19 cellular contexts compared by ENCODE assay signal in genomic region chr15:36577082-36577481, GRCh38. TPM values are rescaled to one million over a fixed set of nuclear protein-coding genes. Genes with fewer than 3 reads are reported as not detected.
DNase-seq lines count a peak whose midpoint lies in the region; ATAC-seq and TF ChIP-seq lines count a peak whose summit lies in the region.
"Had no signal": no experiment of that assay in that cellular context is flagged by ENCODE, and none has a peak within 500 bp of the region (broad histone marks: within the 10 kb centered on the region; RNA-seq: fewer than 3 reads in every experiment).

No MANE protein-coding gene starts in this region.

- no peaks in the 10 kb centered on the region for H3K27me3 ChIP-seq in heart left ventricle
- no peaks in the 10 kb centered on the region for H3K27me3 ChIP-seq in right cardiac atrium (ENCODE audit: control insufficient read depth, insufficient read depth)
- no peaks in the 10 kb centered on the region for H3K27me3 ChIP-seq in adipocyte (replicated peaks; ENCODE audit: control insufficient read depth, insufficient read depth, low read length)
- H3K27me3 ChIP-seq: BLaER1 had no signal

- DNase-seq in heart left ventricle: no peak
- DNase-seq in right cardiac atrium: no peak
- DNase-seq in adipocyte (ENCODE audit: low read depth): peak; percentile 42
- DNase-seq in nephron progenitor cell: no peak
- DNase-seq in NCI-H2196 (lab: John Stamatoyannopoulos, UW; ENCODE audit: unreplicated experiment): no peak
- DNase-seq: CD8-positive, alpha-beta memory T cell; DND-41; GDM1; NCI-H1436; NCI-H2029 treated with DMSO at 0.1 percent for 48 hours; NCI-H510A treated with DMSO at 0.1 percent for 48 hours; SHP77 had no signal

- H3K4me1 ChIP-seq in heart left ventricle: peaks cover 0 to 38% (median 11%) of the 10 kb centered on the region in 12 donors
- peaks cover 6% of the 10 kb centered on the region for H3K4me1 ChIP-seq in right cardiac atrium (ENCODE audit: control insufficient read depth, insufficient read depth, low read length)
- peaks cover 9% of the 10 kb centered on the region for H3K4me1 ChIP-seq in adipocyte (ENCODE audit: control insufficient read depth, insufficient read depth, low read length)

- H3K9me3 ChIP-seq in heart left ventricle (no peaks in the 10 kb centered on the region), right cardiac atrium (ENCODE audit: control insufficient read depth, low read length) (no peaks in the 10 kb centered on the region), adipocyte (ENCODE audit: control insufficient read depth, low read length) (no peaks in the 10 kb centered on the region)
- H3K9me3 ChIP-seq: BLaER1 had no signal

- H3K9ac ChIP-seq in adipocyte (ENCODE audit: low read length): no peak overlapping the region
- H3K9ac ChIP-seq: BLaER1, KMS-11 had no signal

- ATAC-seq in heart left ventricle (no peak), right cardiac atrium (no peak), HG03469 (IDR thresholded peaks at IDR 0.05; ENCODE audit: unreplicated experiment) (no peak), HG03342 (IDR thresholded peaks at IDR 0.05; ENCODE audit: unreplicated experiment) (no peak), GM19023 (IDR thresholded peaks at IDR 0.05; ENCODE audit: unreplicated experiment) (no peak)
- ATAC-seq: GM12878, Panc1 had no signal

- no peak for TF ChIP-seq CTCF in heart left ventricle (IDR thresholded peaks at IDR 0.05)
- no peak for TF ChIP-seq CTCF in nephron progenitor cell (IDR thresholded peaks at IDR 0.05)

- 44 to 49% (median 48%) methylated on average over 4 of the region's 4 CpGs for whole genome bisulfite sequencing in heart left ventricle, 4 donors
- 60% methylated on average over 4 of the region's 4 CpGs for WGBS in right cardiac atrium

- peak overlapping the region; percentile 33 for H3K27ac Mint-ChIP-seq in nephron progenitor cell

- no peak overlapping the region for H3K4me3 ChIP-seq in heart left ventricle
- H3K4me3 ChIP-seq in right cardiac atrium (ENCODE audit: low read length): no peak overlapping the region
- no peak overlapping the region for H3K4me3 ChIP-seq in adipocyte (ENCODE audit: low read length)
- H3K4me3 ChIP-seq: BLaER1, GM12878 had no signal

- H3K36me3 ChIP-seq in heart left ventricle: no peaks in the 10 kb centered on the region
- no peaks in the 10 kb centered on the region for H3K36me3 ChIP-seq in adipocyte (ENCODE audit: control insufficient read depth, insufficient read depth, low read length, severe bottlenecking)
- H3K36me3 ChIP-seq: BLaER1 had no signal

- TF ChIP-seq POLR2A in heart left ventricle (IDR thresholded peaks at IDR 0.05): no peak

- H3K9me3 Mint-ChIP-seq in nephron progenitor cell: no peaks in the 10 kb centered on the region
- H3K9me3 Mint-ChIP-seq: CD8-positive, alpha-beta memory T cell had no signal

- no peaks in the 10 kb centered on the region for H3K27me3 Mint-ChIP-seq in nephron progenitor cell (ENCODE audit: low read depth, poor library complexity)

- no peaks in the 10 kb centered on the region for H3K36me3 Mint-ChIP-seq in nephron progenitor cell (ENCODE audit: low read depth)

- intact Hi-C loops in heart left ventricle (cut with DNase I) (loop anchor here in 1 of 10 donors (5.0 kb wide), 1 partner anchor 75 kb away; no protein-coding TSS in a partner anchor), right cardiac atrium (cut with DNase I) (no loop called here)

- H3K27ac ChIP-seq in heart left ventricle (peak overlapping the region in 11 of 12 donors; percentile 17 to 89 (median 69)), right cardiac atrium (ENCODE audit: low read length) (no peak overlapping the region)
- H3K27ac ChIP-seq: BLaER1, KMS-11 had no signal

- peaks cover 39% of the 10 kb centered on the region for H3K4me1 Mint-ChIP-seq in nephron progenitor cell

- peak overlapping the region; percentile 4 for H3K4me3 Mint-ChIP-seq in nephron progenitor cell

RNA-seq across cellular contexts. Expression of gene CDIN1, which starts 2.3 kb away (rescaled TPM):
- total RNA-seq in heart left ventricle (100 to 1,000 TPM in 8 of 9 donors, 10 to 100 TPM in 1; 67.4 to 267 (median 160) TPM), right cardiac atrium (10 to 100 TPM; 11.6 to 15.3 (median 12.0) TPM)
- polyA plus RNA-seq in heart left ventricle (100 to 1,000 TPM in 1 of 2 donors, 10 to 100 TPM in 1; 90.1 to 146 TPM), right cardiac atrium (6.2 TPM)

Comparison
In these comparisons a context has a peak if more than half of its experiments do, and no peak if none do; other contexts are left out.
1. RNA of gene CDIN1, which starts 2.3 kb away (total RNA-seq): 67.4 to 267 TPM in heart left ventricle; 11.6 to 15.3 TPM in right cardiac atrium; every median in the first group is over 4 times any median in the second.